Comparison of ENCODE assay signal across 25 cellular contexts in genomic region chr3:170599995-170600624, GRCh38. TPM values are rescaled to one million over a fixed set of nuclear protein-coding genes. Genes with fewer than 3 reads are reported as not detected.
"Had no signal": no experiment of that assay in that cellular context is flagged by ENCODE, and none has a peak within 500 bp of the region (broad histone marks: within the 10 kb centered on the region; RNA-seq: fewer than 3 reads in every experiment).

No MANE protein-coding gene starts in this region.

- H3K9me3 ChIP-seq: Peyer's patch, SJSA1 had no signal

- H3K27ac ChIP-seq: brain microvascular endothelial cell, cardiac muscle cell, RWPE1, SJSA1 had no signal

- H3K36me3 ChIP-seq: brain microvascular endothelial cell, cardiac muscle cell, Peyer's patch, SJSA1 had no signal

- DNase-seq: activated B cell treated with CpG ODN at 0.5 μM for 24 hours; activated CD4-positive, alpha-beta T cell treated with anti-CD3 and anti-CD28 coated beads for 1 hour; activated CD4-positive, alpha-beta T cell treated with anti-CD3 and anti-CD28 coated beads, Interleukin-2, amount 10 ng/mL, durations not matched to agents 24 days and 14 days; activated CD4-positive, alpha-beta T cell treated with anti-CD3 and anti-CD28 coated beads, Interleukin-2, amount 50 U/mL, for 48 hours; activated CD8-positive, alpha-beta memory T cell treated with anti-CD3 and anti-CD28 coated beads for 24 hours; activated effector memory CD4-positive, alpha-beta T cell treated with anti-CD3 and anti-CD28 coated beads, Interleukin-2, amount 50 U/mL, for 16 hours; activated naive CD4-positive, alpha-beta T cell treated with anti-CD3 and anti-CD28 coated beads, Interleukin-2, amount 10 ng/mL, durations not matched to agents 7 days and 5 days; activated naive CD8-positive, alpha-beta T cell treated with anti-CD3 and anti-CD28 coated beads for 36 hours; activated T-cell treated with anti-CD3 and anti-CD28 coated beads, Interleukin-2, amount 50 U/mL, for 4 hours; brain microvascular endothelial cell; Kasumi-1; KBM-7; NCI-H1092; NCI-H1417; NCI-H1930; NCI-H345; NCI-H510A treated with DMSO at 0.1 percent for 48 hours; NK-92 treated with Interleukin-12 subunit alpha and Interleukin-12 subunit beta, amount 100 ng/mL, for 24 hours; Peyer's patch; Right ventricle myocardium superior; SW 1271 had no signal

- ATAC-seq: activated T-cell treated with anti-CD3 and anti-CD28 coated beads, Interleukin-2, amount 50 U/mL, for 4 hours; SK-N-SH treated with all-trans-retinoic acid at 6 μM for 48 hours had no signal

- H3K4me1 ChIP-seq: SJSA1 had no signal

- H3K4me3 ChIP-seq: cardiac muscle cell, Peyer's patch, SJSA1 had no signal

RNA-seq across cellular contexts. Expression of gene SLC7A14, which starts 14.2 kb away (rescaled TPM):
- total RNA-seq: activated B cell treated with CpG ODN at 0.5 μM for 24 hours; activated CD4-positive, alpha-beta T cell treated with anti-CD3 and anti-CD28 coated beads, Interleukin-2, amount 10 ng/mL, durations not matched to agents 24 days and 14 days; activated naive CD8-positive, alpha-beta T cell treated with anti-CD3 and anti-CD28 coated beads for 36 hours; activated T-cell treated with anti-CD3 and anti-CD28 coated beads, Interleukin-2, amount 50 U/mL, for 4 hours; cardiac muscle cell; Right ventricle myocardium superior; SJSA1 had no signal
